In the genomic region with DNA sequence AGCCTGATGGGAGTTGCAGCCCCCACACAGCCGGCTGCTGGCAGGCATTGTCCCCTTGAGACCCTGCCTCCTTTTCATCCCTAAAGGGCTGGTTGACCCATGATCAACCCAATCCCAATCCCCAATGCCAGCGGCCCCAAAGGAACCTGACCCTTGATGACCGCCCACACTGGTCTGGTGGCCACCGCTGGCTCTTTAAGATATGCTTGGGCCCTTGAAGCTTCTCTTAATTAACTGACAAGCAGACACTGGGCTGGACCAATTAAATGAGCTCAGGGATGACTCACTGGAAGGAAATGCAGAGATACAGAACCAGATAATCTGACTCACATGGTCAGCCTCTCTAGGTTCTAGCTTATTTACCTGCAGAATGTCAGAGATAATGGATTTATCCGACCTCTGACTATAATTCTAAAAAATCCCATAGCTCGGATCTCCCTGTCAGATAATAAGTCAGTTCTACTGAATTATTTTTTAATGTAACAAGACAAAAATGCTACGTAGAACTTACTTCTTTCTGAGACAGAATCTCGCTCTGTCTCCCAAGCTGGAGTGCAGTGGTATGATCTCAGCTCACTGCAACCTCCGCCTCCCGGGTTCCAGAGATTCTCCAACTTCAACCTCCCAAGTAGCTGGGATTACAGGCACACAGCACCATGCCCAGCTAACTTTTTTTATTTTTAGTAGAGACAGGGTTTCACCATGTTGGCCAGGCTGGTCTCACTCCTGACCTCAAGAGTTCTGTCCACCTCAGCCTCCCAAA, we compare ENCODE assay signal across 1 cellular context.
TF ChIP-seq lines count a peak whose summit lies in the region.

No MANE protein-coding gene starts in this region.

TF ChIP-seq in K562, 482 proteins besides CTCF, POLR2A, EP300 and RAD21 (continued from another document and continues in another):
- TF ChIP-seq, protein P1, sequence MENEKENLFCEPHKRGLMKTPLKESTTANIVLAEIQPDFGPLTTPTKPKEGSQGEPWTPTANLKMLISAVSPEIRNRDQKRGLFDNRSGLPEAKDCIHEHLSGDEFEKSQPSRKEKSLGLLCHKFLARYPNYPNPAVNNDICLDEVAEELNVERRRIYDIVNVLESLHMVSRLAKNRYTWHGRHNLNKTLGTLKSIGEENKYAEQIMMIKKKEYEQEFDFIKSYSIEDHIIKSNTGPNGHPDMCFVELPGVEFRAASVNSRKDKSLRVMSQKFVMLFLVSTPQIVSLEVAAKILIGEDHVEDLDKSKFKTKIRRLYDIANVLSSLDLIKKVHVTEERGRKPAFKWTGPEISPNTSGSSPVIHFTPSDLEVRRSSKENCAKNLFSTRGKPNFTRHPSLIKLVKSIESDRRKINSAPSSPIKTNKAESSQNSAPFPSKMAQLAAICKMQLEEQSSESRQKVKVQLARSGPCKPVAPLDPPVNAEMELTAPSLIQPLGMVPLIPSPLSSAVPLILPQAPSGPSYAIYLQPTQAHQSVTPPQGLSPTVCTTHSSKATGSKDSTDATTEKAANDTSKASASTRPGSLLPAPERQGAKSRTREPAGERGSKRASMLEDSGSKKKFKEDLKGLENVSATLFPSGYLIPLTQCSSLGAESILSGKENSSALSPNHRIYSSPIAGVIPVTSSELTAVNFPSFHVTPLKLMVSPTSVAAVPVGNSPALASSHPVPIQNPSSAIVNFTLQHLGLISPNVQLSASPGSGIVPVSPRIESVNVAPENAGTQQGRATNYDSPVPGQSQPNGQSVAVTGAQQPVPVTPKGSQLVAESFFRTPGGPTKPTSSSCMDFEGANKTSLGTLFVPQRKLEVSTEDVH (IDR thresholded peaks at IDR 0.05; ENCODE audit: low read depth, partially characterized antibody) = no peak
- TF ChIP-seq ZNF76 (CRISPR knock-in tag; IDR thresholded peaks at IDR 0.05; ENCODE audit: borderline replicate concordance) = no peak
- no peak for TF ChIP-seq ZZZ3 (IDR thresholded peaks at IDR 0.05)
- TF ChIP-seq COPS2 (conservative IDR thresholded peaks at IDR 0.05) = no peak
- no peak for TF ChIP-seq SREBF2 (CRISPR knock-in tag; IDR thresholded peaks at IDR 0.05)
- TF ChIP-seq, protein P2, sequence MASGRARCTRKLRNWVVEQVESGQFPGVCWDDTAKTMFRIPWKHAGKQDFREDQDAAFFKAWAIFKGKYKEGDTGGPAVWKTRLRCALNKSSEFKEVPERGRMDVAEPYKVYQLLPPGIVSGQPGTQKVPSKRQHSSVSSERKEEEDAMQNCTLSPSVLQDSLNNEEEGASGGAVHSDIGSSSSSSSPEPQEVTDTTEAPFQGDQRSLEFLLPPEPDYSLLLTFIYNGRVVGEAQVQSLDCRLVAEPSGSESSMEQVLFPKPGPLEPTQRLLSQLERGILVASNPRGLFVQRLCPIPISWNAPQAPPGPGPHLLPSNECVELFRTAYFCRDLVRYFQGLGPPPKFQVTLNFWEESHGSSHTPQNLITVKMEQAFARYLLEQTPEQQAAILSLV (tag; IDR thresholded peaks at IDR 0.05) = no peak
- no peak for TF ChIP-seq ZNF444 (CRISPR knock-in tag; IDR thresholded peaks at IDR 0.05)
- no peak for TF ChIP-seq CHD2 (IDR thresholded peaks at IDR 0.05; ENCODE audit: low read depth, low read length)
- no peak for TF ChIP-seq ZNF507 (tag; conservative IDR thresholded peaks at IDR 0.05)
- TF ChIP-seq ATF7 (IDR thresholded peaks at IDR 0.05) = peak; percentile 92
- TF ChIP-seq, protein P3, sequence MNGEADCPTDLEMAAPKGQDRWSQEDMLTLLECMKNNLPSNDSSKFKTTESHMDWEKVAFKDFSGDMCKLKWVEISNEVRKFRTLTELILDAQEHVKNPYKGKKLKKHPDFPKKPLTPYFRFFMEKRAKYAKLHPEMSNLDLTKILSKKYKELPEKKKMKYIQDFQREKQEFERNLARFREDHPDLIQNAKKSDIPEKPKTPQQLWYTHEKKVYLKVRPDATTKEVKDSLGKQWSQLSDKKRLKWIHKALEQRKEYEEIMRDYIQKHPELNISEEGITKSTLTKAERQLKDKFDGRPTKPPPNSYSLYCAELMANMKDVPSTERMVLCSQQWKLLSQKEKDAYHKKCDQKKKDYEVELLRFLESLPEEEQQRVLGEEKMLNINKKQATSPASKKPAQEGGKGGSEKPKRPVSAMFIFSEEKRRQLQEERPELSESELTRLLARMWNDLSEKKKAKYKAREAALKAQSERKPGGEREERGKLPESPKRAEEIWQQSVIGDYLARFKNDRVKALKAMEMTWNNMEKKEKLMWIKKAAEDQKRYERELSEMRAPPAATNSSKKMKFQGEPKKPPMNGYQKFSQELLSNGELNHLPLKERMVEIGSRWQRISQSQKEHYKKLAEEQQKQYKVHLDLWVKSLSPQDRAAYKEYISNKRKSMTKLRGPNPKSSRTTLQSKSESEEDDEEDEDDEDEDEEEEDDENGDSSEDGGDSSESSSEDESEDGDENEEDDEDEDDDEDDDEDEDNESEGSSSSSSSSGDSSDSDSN (IDR thresholded peaks at IDR 0.05; ENCODE audit: borderline replicate concordance in 1 of 2, low read depth in 2 of 2, low read length in 2 of 2) = no peak
- no peak for TF ChIP-seq TGIF2 (CRISPR knock-in tag; IDR thresholded peaks at IDR 0.05)
- TF ChIP-seq BCL6 (CRISPR knock-in tag; IDR thresholded peaks at IDR 0.05) = no peak
- no peak for TF ChIP-seq SP2 (IDR thresholded peaks at IDR 0.05; ENCODE audit: extremely low read depth, low read depth, low read length, poor library complexity, severe bottlenecking)
- TF ChIP-seq POLR2B (IDR thresholded peaks at IDR 0.05; ENCODE audit: low read depth, partially characterized antibody) = no peak
- no peak; the same call in 1 of the 2 replicates for TF ChIP-seq MTA2 (IDR thresholded peaks at IDR 0.05; ENCODE audit: low read depth)
- TF ChIP-seq, protein P4, sequence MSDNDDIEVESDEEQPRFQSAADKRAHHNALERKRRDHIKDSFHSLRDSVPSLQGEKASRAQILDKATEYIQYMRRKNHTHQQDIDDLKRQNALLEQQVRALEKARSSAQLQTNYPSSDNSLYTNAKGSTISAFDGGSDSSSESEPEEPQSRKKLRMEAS (CRISPR knock-in tag; IDR thresholded peaks at IDR 0.05) = no peak
- TF ChIP-seq ILK (tag; IDR thresholded peaks at IDR 0.05; ENCODE audit: borderline replicate concordance, low read depth) = no peak
- TF ChIP-seq, protein P5, sequence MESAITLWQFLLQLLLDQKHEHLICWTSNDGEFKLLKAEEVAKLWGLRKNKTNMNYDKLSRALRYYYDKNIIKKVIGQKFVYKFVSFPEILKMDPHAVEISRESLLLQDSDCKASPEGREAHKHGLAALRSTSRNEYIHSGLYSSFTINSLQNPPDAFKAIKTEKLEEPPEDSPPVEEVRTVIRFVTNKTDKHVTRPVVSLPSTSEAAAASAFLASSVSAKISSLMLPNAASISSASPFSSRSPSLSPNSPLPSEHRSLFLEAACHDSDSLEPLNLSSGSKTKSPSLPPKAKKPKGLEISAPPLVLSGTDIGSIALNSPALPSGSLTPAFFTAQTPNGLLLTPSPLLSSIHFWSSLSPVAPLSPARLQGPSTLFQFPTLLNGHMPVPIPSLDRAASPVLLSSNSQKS (CRISPR knock-in tag; IDR thresholded peaks at IDR 0.05) = no peak
- no peak for TF ChIP-seq MCM3 (IDR thresholded peaks at IDR 0.05)
- no peak for TF ChIP-seq HNRNPK (IDR thresholded peaks at IDR 0.05; ENCODE audit: low read depth, low read length, poor library complexity, severe bottlenecking)
- TF ChIP-seq, protein P6, sequence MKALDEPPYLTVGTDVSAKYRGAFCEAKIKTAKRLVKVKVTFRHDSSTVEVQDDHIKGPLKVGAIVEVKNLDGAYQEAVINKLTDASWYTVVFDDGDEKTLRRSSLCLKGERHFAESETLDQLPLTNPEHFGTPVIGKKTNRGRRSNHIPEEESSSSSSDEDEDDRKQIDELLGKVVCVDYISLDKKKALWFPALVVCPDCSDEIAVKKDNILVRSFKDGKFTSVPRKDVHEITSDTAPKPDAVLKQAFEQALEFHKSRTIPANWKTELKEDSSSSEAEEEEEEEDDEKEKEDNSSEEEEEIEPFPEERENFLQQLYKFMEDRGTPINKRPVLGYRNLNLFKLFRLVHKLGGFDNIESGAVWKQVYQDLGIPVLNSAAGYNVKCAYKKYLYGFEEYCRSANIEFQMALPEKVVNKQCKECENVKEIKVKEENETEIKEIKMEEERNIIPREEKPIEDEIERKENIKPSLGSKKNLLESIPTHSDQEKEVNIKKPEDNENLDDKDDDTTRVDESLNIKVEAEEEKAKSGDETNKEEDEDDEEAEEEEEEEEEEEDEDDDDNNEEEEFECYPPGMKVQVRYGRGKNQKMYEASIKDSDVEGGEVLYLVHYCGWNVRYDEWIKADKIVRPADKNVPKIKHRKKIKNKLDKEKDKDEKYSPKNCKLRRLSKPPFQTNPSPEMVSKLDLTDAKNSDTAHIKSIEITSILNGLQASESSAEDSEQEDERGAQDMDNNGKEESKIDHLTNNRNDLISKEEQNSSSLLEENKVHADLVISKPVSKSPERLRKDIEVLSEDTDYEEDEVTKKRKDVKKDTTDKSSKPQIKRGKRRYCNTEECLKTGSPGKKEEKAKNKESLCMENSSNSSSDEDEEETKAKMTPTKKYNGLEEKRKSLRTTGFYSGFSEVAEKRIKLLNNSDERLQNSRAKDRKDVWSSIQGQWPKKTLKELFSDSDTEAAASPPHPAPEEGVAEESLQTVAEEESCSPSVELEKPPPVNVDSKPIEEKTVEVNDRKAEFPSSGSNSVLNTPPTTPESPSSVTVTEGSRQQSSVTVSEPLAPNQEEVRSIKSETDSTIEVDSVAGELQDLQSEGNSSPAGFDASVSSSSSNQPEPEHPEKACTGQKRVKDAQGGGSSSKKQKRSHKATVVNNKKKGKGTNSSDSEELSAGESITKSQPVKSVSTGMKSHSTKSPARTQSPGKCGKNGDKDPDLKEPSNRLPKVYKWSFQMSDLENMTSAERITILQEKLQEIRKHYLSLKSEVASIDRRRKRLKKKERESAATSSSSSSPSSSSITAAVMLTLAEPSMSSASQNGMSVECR (CRISPR knock-in tag; IDR thresholded peaks at IDR 0.05) = 0 out of 2 replicates have a peak, but pooled peaks have one; percentile 28
- no peak for TF ChIP-seq ZNF3 (CRISPR knock-in tag; IDR thresholded peaks at IDR 0.05)
- TF ChIP-seq PHF8 (IDR thresholded peaks at IDR 0.05; ENCODE audit: borderline replicate concordance, low read length) = peak; percentile 18; the same call in 1 of the 2 replicates
- TF ChIP-seq, protein P7, sequence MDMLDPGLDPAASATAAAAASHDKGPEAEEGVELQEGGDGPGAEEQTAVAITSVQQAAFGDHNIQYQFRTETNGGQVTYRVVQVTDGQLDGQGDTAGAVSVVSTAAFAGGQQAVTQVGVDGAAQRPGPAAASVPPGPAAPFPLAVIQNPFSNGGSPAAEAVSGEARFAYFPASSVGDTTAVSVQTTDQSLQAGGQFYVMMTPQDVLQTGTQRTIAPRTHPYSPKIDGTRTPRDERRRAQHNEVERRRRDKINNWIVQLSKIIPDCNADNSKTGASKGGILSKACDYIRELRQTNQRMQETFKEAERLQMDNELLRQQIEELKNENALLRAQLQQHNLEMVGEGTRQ (CRISPR knock-in tag; IDR thresholded peaks at IDR 0.05) = no peak
- peak in 1 of 2 experiments; percentile 78; a peak in 2 of 4 replicates for TF ChIP-seq RCOR1 (IDR thresholded peaks at IDR 0.05; ENCODE audit: borderline replicate concordance in 1 of 2, low read depth in 2 of 2, low read length in 2 of 2)
- no peak for TF ChIP-seq STAG1 (CRISPR knock-in tag; IDR thresholded peaks at IDR 0.05; ENCODE audit: borderline replicate concordance)
- no peak for TF ChIP-seq SRSF3 (IDR thresholded peaks at IDR 0.05; ENCODE audit: insufficient read depth, low read length)
- peak; percentile 69 for TF ChIP-seq GABPA (tag; conservative IDR thresholded peaks at IDR 0.05; ENCODE audit: low read depth)
- TF ChIP-seq, protein P8, sequence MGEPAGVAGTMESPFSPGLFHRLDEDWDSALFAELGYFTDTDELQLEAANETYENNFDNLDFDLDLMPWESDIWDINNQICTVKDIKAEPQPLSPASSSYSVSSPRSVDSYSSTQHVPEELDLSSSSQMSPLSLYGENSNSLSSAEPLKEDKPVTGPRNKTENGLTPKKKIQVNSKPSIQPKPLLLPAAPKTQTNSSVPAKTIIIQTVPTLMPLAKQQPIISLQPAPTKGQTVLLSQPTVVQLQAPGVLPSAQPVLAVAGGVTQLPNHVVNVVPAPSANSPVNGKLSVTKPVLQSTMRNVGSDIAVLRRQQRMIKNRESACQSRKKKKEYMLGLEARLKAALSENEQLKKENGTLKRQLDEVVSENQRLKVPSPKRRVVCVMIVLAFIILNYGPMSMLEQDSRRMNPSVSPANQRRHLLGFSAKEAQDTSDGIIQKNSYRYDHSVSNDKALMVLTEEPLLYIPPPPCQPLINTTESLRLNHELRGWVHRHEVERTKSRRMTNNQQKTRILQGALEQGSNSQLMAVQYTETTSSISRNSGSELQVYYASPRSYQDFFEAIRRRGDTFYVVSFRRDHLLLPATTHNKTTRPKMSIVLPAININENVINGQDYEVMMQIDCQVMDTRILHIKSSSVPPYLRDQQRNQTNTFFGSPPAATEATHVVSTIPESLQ (CRISPR knock-in tag; IDR thresholded peaks at IDR 0.05) = no peak
- TF ChIP-seq ZBTB1 (CRISPR knock-in tag; IDR thresholded peaks at IDR 0.05; ENCODE audit: borderline replicate concordance, low read depth) = no peak
- TF ChIP-seq HNRNPH1 (optimal IDR thresholded peaks at IDR 0.05; ENCODE audit: low read depth, low read length) = no peak
- TF ChIP-seq PHTF2 (CRISPR knock-in tag; IDR thresholded peaks at IDR 0.05) = no peak
- TF ChIP-seq JUND (IDR thresholded peaks at IDR 0.05; ENCODE audit: borderline replicate concordance, low read depth, low read length) = peak; percentile 99
- peak; percentile 99 for TF ChIP-seq JUND (tag; IDR thresholded peaks at IDR 0.05; ENCODE audit: borderline replicate concordance, low read depth, low read length)
- TF ChIP-seq TEAD1 (CRISPR knock-in tag; IDR thresholded peaks at IDR 0.05) = peak; percentile 90 to 95
- no peak for TF ChIP-seq FIP1L1 (IDR thresholded peaks at IDR 0.05; ENCODE audit: low read depth, low read length, poor library complexity, severe bottlenecking)
- no peak for TF ChIP-seq RBM14 (IDR thresholded peaks at IDR 0.05; ENCODE audit: borderline replicate concordance, insufficient read depth, low read depth, low read length)
- TF ChIP-seq, protein P9, sequence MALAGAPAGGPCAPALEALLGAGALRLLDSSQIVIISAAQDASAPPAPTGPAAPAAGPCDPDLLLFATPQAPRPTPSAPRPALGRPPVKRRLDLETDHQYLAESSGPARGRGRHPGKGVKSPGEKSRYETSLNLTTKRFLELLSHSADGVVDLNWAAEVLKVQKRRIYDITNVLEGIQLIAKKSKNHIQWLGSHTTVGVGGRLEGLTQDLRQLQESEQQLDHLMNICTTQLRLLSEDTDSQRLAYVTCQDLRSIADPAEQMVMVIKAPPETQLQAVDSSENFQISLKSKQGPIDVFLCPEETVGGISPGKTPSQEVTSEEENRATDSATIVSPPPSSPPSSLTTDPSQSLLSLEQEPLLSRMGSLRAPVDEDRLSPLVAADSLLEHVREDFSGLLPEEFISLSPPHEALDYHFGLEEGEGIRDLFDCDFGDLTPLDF (CRISPR knock-in tag; IDR thresholded peaks at IDR 0.05) = no peak
- TF ChIP-seq KDM2B (CRISPR knock-in tag; IDR thresholded peaks at IDR 0.05) = no peak
- no peak for TF ChIP-seq ASH1L (IDR thresholded peaks at IDR 0.05; ENCODE audit: borderline replicate concordance, low read depth, partially characterized antibody)
- TF ChIP-seq FOS (IDR thresholded peaks at IDR 0.05; ENCODE audit: extremely low read depth, insufficient read length) = peak; percentile 75
- no peak for TF ChIP-seq ZNF707 (CRISPR knock-in tag; conservative IDR thresholded peaks at IDR 0.05)
- TF ChIP-seq KLF13 (tag; IDR thresholded peaks at IDR 0.05; ENCODE audit: borderline replicate concordance, low read depth) = no peak
- no peak for TF ChIP-seq BMI1 (IDR thresholded peaks at IDR 0.05; ENCODE audit: low read length)
- TF ChIP-seq RUNX1 (IDR thresholded peaks at IDR 0.05; ENCODE audit: low read depth) = no peak
- TF ChIP-seq ARID2 (IDR thresholded peaks at IDR 0.05) = no peak
- TF ChIP-seq CSDE1 (IDR thresholded peaks at IDR 0.05) = no peak
